Comparison of ENCODE assay signal across 18 cellular contexts in the genomic region with DNA sequence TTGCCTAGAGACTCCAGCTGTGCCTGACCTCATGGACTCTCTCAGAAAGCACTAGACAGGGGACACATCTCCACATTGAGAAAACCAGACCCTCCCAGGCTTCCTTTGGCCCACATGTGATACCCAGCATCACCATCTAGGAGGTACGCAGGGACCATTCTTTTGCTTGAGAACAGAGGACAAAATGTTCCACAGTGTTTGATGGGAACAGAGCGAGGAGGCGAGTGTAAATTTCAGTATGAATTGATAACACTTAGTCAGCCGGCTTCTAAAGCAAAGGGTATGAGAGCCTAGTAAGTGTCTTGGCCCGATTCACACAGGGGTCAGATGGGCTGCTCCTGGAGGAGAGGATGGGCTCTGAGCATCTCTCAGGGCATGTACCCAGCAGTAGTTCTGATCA.
"Had no signal": no experiment of that assay in that cellular context is flagged by ENCODE, and none has a peak within 500 bp of the region (broad histone marks: within the 10 kb centered on the region; RNA-seq: fewer than 3 reads in every experiment).

No MANE protein-coding gene starts in this region.

- H3K4me1 Mint-ChIP-seq: nephron progenitor cell had no signal

- H3K9me3 Mint-ChIP-seq: brain, endodermal cell, nephron progenitor cell had no signal

- H3K27me3 ChIP-seq: upper lobe of right lung had no signal

- H3K27me3 Mint-ChIP-seq: brain had no signal

- H3K4me3 ChIP-seq: dorsolateral prefrontal cortex, hepatocyte, lower lobe of right lung, spleen, thoracic aorta, upper lobe of right lung had no signal

- H3K27ac Mint-ChIP-seq: brain, endodermal cell, nephron progenitor cell had no signal

- ATAC-seq: lower lobe of right lung, upper lobe of right lung had no signal

- H3K4me1 ChIP-seq: lower lobe of right lung, upper lobe of right lung had no signal

- H3K36me3 Mint-ChIP-seq: brain had no signal

- H3K9me3 ChIP-seq: lower lobe of right lung, spleen, thoracic aorta, upper lobe of right lung had no signal

- H3K36me3 ChIP-seq: lower lobe of right lung, spleen, thoracic aorta, upper lobe of right lung had no signal

- DNase-seq: activated CD8-positive, alpha-beta memory T cell treated with anti-CD3 and anti-CD28 coated beads for 24 hours; anterior cingulate cortex; central memory CD4-positive, alpha-beta T cell; dorsolateral prefrontal cortex; endodermal cell; foreskin fibroblast; lower lobe of right lung; nephron progenitor cell; nucleus accumbens; posterior cingulate gyrus; retina; spleen; T-helper 1 cell; T1000; upper lobe of right lung had no signal

- H3K4me3 Mint-ChIP-seq: brain, endodermal cell, nephron progenitor cell had no signal
